1 cellular context compared by ENCODE assay signal in genomic region chr16:49179714-49180330, GRCh38.
TF ChIP-seq lines count a peak whose summit lies in the region.

No MANE protein-coding gene starts in this region.

TF ChIP-seq in HEK293, 187 proteins besides CTCF, POLR2A, EP300 and RAD21 (continued from another document):
- TF ChIP-seq KLF17 (tag by site-specific recombination; IDR thresholded peaks at IDR 0.05): peak; percentile 80
- no peak for TF ChIP-seq ZNF488 (tag by site-specific recombination; IDR thresholded peaks at IDR 0.05)
- no peak for TF ChIP-seq ZNF558 (tag by site-specific recombination; IDR thresholded peaks at IDR 0.05)
- no peak for TF ChIP-seq SP3 (tag by site-specific recombination; IDR thresholded peaks at IDR 0.05)
- no peak for TF ChIP-seq ZXDB (tag by site-specific recombination; IDR thresholded peaks at IDR 0.05)
- no peak for TF ChIP-seq ZBTB6 (tag by site-specific recombination; IDR thresholded peaks at IDR 0.05)
- peak; percentile 83 for TF ChIP-seq ZNF692 (tag by site-specific recombination; IDR thresholded peaks at IDR 0.05)
- TF ChIP-seq GLIS1 (tag by site-specific recombination; IDR thresholded peaks at IDR 0.05): peak; percentile 22; the same call in 1 of the 2 replicates
- no peak for TF ChIP-seq ZNF140 (tag by site-specific recombination; IDR thresholded peaks at IDR 0.05)
- 0 out of 2 replicates have a peak, but pooled peaks have one; percentile 40 for TF ChIP-seq ZNF664 (tag by site-specific recombination; IDR thresholded peaks at IDR 0.05)
- peak; percentile 75 for TF ChIP-seq ZFP69B (tag by site-specific recombination; IDR thresholded peaks at IDR 0.05)
- TF ChIP-seq ZBTB20 (tag by site-specific recombination; IDR thresholded peaks at IDR 0.05): peak; percentile 36; the same call in 1 of the 2 replicates
- peak; percentile 30; the same call in 1 of the 2 replicates for TF ChIP-seq OSR2 (tag by site-specific recombination; IDR thresholded peaks at IDR 0.05)
- peak; percentile 21; the same call in 1 of the 2 replicates for TF ChIP-seq ZBTB8A (tag by site-specific recombination; IDR thresholded peaks at IDR 0.05)
- no peak for TF ChIP-seq ZSCAN30 (tag by site-specific recombination; IDR thresholded peaks at IDR 0.05)
- no peak for TF ChIP-seq ZNF366 (tag by site-specific recombination; conservative IDR thresholded peaks at IDR 0.05)
- peak; percentile 48; the same call in 1 of the 2 replicates for TF ChIP-seq ZNF600 (tag by site-specific recombination; IDR thresholded peaks at IDR 0.05)
- TF ChIP-seq ZNF324 (tag by site-specific recombination; IDR thresholded peaks at IDR 0.05): no peak
- no peak for TF ChIP-seq ZNF626 (tag by site-specific recombination; IDR thresholded peaks at IDR 0.05)
